ENCODE assay signal across 17 cellular contexts in the genomic region with DNA sequence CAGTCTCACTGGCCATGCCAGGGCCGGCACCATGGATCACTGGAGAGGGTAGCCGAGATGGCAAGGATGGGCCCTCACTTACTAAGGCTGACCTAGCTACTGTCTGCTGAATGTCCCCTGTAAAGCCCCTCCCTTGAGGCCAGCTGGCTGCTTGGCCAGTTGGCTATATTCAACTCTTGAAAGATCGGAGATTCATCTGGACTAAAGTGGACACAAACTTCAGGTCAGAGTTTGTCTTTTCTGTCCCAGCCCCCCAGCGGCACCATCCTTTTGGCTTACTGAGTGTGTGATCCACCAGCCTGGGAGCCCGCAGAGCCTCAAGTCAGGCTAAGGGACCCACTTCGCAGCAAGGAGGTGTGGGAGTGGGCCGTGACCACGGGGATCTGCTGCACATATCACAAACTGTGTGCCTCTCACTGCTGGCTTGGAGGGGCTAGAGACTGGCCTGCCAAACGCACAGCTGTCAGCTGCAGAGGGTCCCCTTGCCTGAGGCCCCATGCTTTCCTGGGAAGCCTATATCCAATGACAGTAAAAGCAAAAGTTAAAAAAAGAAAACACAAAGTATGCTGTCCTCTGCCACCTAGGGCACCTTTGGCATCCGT.
"Had no signal": no experiment of that assay in that cellular context is flagged by ENCODE, and none has a peak within 500 bp of the region (broad histone marks: within the 10 kb centered on the region; RNA-seq: fewer than 3 reads in every experiment).

No MANE protein-coding gene starts in this region.

- DNase-seq: activated CD4-positive, alpha-beta T cell treated with anti-CD3 and anti-CD28 coated beads, Interleukin-2, amount 50 U/mL, for 4 hours; activated CD4-positive, CD25-positive, alpha-beta regulatory T cell; activated CD8-positive, alpha-beta memory T cell treated with anti-CD3 and anti-CD28 coated beads, Interleukin-2, amount 10 ng/mL, durations not matched to agents 7 days and 5 days; activated T-cell treated with anti-CD3 and anti-CD28 coated beads, Interleukin-2, amount 50 U/mL, for 72 hours; erythroblast; gastrocnemius medialis; midbrain; stimulated activated CD4-positive, alpha-beta T cell treated with anti-CD3 and anti-CD28 coated beads, Interleukin-15, amount 100 ng/mL, for 24 hours; stimulated activated CD4-positive, alpha-beta T cell treated with anti-CD3 and anti-CD28 coated beads, Interleukin-4, amount 100 ng/mL, for 24 hours; stimulated activated naive CD4-positive, alpha-beta T cell; substantia nigra; upper lobe of left lung had no signal

- H3K4me3 ChIP-seq: gastrocnemius medialis, heart left ventricle, lung, pancreas, SJSA1, upper lobe of left lung had no signal

- H3K27ac Mint-ChIP-seq: activated CD8-positive, alpha-beta memory T cell treated with anti-CD3 and anti-CD28 coated beads, Interleukin-2, amount 10 ng/mL, durations not matched to agents 7 days and 5 days; activated T-cell treated with anti-CD3 and anti-CD28 coated beads, Interleukin-2, amount 50 U/mL, for 72 hours had no signal

- H3K36me3 ChIP-seq: gastrocnemius medialis, heart left ventricle, pancreas, upper lobe of left lung had no signal

- ATAC-seq: activated CD8-positive, alpha-beta memory T cell treated with anti-CD3 and anti-CD28 coated beads, Interleukin-2, amount 10 ng/mL, durations not matched to agents 7 days and 5 days; activated T-cell treated with anti-CD3 and anti-CD28 coated beads, Interleukin-2, amount 50 U/mL, for 72 hours; gastrocnemius medialis; heart left ventricle; left colon; pancreas had no signal

- H3K27ac ChIP-seq: gastrocnemius medialis, heart left ventricle, pancreas, upper lobe of left lung had no signal

- H3K27me3 Mint-ChIP-seq: activated CD8-positive, alpha-beta memory T cell treated with anti-CD3 and anti-CD28 coated beads, Interleukin-2, amount 10 ng/mL, durations not matched to agents 7 days and 5 days had no signal

- H3K4me3 Mint-ChIP-seq: activated CD8-positive, alpha-beta memory T cell treated with anti-CD3 and anti-CD28 coated beads, Interleukin-2, amount 10 ng/mL, durations not matched to agents 7 days and 5 days; activated T-cell treated with anti-CD3 and anti-CD28 coated beads, Interleukin-2, amount 50 U/mL, for 72 hours had no signal

- H3K36me3 Mint-ChIP-seq: activated CD8-positive, alpha-beta memory T cell treated with anti-CD3 and anti-CD28 coated beads, Interleukin-2, amount 10 ng/mL, durations not matched to agents 7 days and 5 days had no signal

- H3K4me1 ChIP-seq: gastrocnemius medialis, pancreas had no signal

- H3K27me3 ChIP-seq: gastrocnemius medialis, heart left ventricle, pancreas, SJSA1, upper lobe of left lung had no signal

- H3K9me3 ChIP-seq: pancreas had no signal
